Comparison of ENCODE assay signal across 11 cellular contexts in the genomic region with DNA sequence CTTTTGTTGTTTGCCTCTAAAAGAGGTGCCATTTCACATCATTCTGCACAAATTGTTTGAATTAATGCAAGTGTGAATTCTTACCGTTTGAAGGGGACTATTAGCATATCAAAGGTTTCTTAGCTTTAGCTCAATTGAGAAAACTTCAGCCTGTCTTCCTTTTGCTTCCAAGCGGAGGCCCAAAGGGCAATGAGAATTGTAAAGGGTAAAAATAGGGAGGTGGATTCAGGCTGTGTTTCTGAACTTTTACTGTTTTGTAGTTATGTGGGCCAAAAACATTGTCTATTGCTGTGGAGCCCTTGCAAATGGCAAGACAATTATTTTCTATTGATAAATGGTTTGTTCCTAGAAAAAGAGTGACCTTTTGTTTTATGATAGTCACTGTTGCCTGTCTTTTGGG. TPM values are rescaled to one million over a fixed set of nuclear protein-coding genes. Genes with fewer than 3 reads are reported as not detected.
DNase-seq lines count a peak whose midpoint lies in the region; ATAC-seq and TF ChIP-seq lines count a peak whose summit lies in the region.
"Had no signal": no experiment of that assay in that cellular context is flagged by ENCODE, and none has a peak within 500 bp of the region (broad histone marks: within the 10 kb centered on the region; RNA-seq: fewer than 3 reads in every experiment).

No MANE protein-coding gene starts in this region.

- no peak for TF ChIP-seq POLR2A in ovary (IDR thresholded peaks at IDR 0.05)

- TF ChIP-seq EP300 in ovary (IDR thresholded peaks at IDR 0.05): no peak

- no peak overlapping the region for H3K27ac ChIP-seq in SU-DHL-6 (ENCODE audit: low read depth, low read length)
- H3K27ac ChIP-seq in right cardiac atrium (ENCODE audit: low read length): no peak overlapping the region
- no peak overlapping the region for H3K27ac ChIP-seq in ovary
- H3K27ac ChIP-seq: C4-2B had no signal

- H3K36me3 ChIP-seq in SU-DHL-6 (ENCODE audit: low read length) (no peaks in the 10 kb centered on the region), ovary (no peaks in the 10 kb centered on the region)

- no peak overlapping the region for H3K9ac ChIP-seq in SU-DHL-6 (ENCODE audit: low read length)

- H3K4me3 ChIP-seq in SU-DHL-6 (ENCODE audit: insufficient read depth, low read length, poor library complexity, severe bottlenecking) (no peak overlapping the region), right cardiac atrium (ENCODE audit: low read length) (peak overlapping the region; percentile 86), ovary (peak overlapping the region; percentile 49)

- no peaks in the 10 kb centered on the region for H4K20me1 ChIP-seq in SU-DHL-6 (ENCODE audit: low read depth, low read length)

- H3K27me3 ChIP-seq in SU-DHL-6 (ENCODE audit: low read length) (no peaks in the 10 kb centered on the region), right cardiac atrium (ENCODE audit: control insufficient read depth, insufficient read depth) (no peaks in the 10 kb centered on the region), ovary (no peaks in the 10 kb centered on the region)

- H3F3A ChIP-seq in SU-DHL-6 (ENCODE audit: insufficient read depth): no peaks in the 10 kb centered on the region

- no peak overlapping the region for H3K4me3 Mint-ChIP-seq in T-helper 2 cell treated with Interferon-gamma antibody and Interleukin-4, amounts not matched to agents 5 μg/mL and 100 μg/mL, for 36 hours
- H3K4me3 Mint-ChIP-seq in activated T-cell treated with anti-CD3 and anti-CD28 coated beads, Interleukin-2, amount 50 U/mL, for 24 hours: no peak overlapping the region

- peak overlapping the region; percentile 68 for H2AFZ ChIP-seq in SU-DHL-6 (ENCODE audit: low read depth, low read length, severe bottlenecking)

- H3K9me3 Mint-ChIP-seq in T-helper 2 cell treated with Interferon-gamma antibody and Interleukin-4, amounts not matched to agents 5 μg/mL and 100 μg/mL, for 36 hours: no peaks in the 10 kb centered on the region
- peaks cover 2% of the 10 kb centered on the region for H3K9me3 Mint-ChIP-seq in activated T-cell treated with anti-CD3 and anti-CD28 coated beads, Interleukin-2, amount 50 U/mL, for 24 hours

- peaks cover 2% of the 10 kb centered on the region for H3K4me1 Mint-ChIP-seq in T-helper 2 cell treated with Interferon-gamma antibody and Interleukin-4, amounts not matched to agents 5 μg/mL and 100 μg/mL, for 36 hours (ENCODE audit: low read depth)
- peaks cover 5% of the 10 kb centered on the region for H3K4me1 Mint-ChIP-seq in activated T-cell treated with anti-CD3 and anti-CD28 coated beads, Interleukin-2, amount 50 U/mL, for 24 hours (ENCODE audit: low read depth)

- no peak overlapping the region for H3K27ac Mint-ChIP-seq in T-helper 2 cell treated with Interferon-gamma antibody and Interleukin-4, amounts not matched to agents 5 μg/mL and 100 μg/mL, for 36 hours
- no peak overlapping the region for H3K27ac Mint-ChIP-seq in activated T-cell treated with anti-CD3 and anti-CD28 coated beads, Interleukin-2, amount 50 U/mL, for 24 hours

- H3K9me2 ChIP-seq in SU-DHL-6 (replicated peaks; ENCODE audit: insufficient read depth, low read length): no peaks in the 10 kb centered on the region

- WGBS in right cardiac atrium: 27% methylated on average over 2 of the region's 2 CpGs
- WGBS in ovary, 3 donors: 11 to 18% (median 12%) methylated on average over 2 of the region's 2 CpGs

- H3K4me1 ChIP-seq in right cardiac atrium (ENCODE audit: control insufficient read depth, insufficient read depth, low read length): no peaks in the 10 kb centered on the region
- no peaks in the 10 kb centered on the region for H3K4me1 ChIP-seq in ovary (ENCODE audit: insufficient read depth)

- TF ChIP-seq CTCF in SU-DHL-6 (IDR thresholded peaks at IDR 0.05; ENCODE audit: insufficient read depth, low read length, poor library complexity, severe bottlenecking): no peak
- no peak for TF ChIP-seq CTCF in ovary (IDR thresholded peaks at IDR 0.05)

- no peaks in the 10 kb centered on the region for H3K79me2 ChIP-seq in SU-DHL-6 (ENCODE audit: insufficient read depth, low read length)

- H3K4me2 ChIP-seq in SU-DHL-6 (ENCODE audit: low read depth, low read length, poor library complexity, severe bottlenecking): no peak overlapping the region

- H3K36me3 Mint-ChIP-seq in T-helper 2 cell treated with Interferon-gamma antibody and Interleukin-4, amounts not matched to agents 5 μg/mL and 100 μg/mL, for 36 hours (ENCODE audit: low read depth): no peaks in the 10 kb centered on the region
- H3K36me3 Mint-ChIP-seq in activated T-cell treated with anti-CD3 and anti-CD28 coated beads, Interleukin-2, amount 50 U/mL, for 24 hours (ENCODE audit: low read depth): no peaks in the 10 kb centered on the region

- in situ Hi-C loops in Caki2 (cut with HindIII; ENCODE audit: low pct_unique_long_range_greater_than_20kb, low sequenced_read_pairs): no loop called here

- ATAC-seq in right cardiac atrium (no peak), HG03457 (IDR thresholded peaks at IDR 0.05; ENCODE audit: unreplicated experiment) (no peak)

- intact Hi-C loops in right cardiac atrium (cut with DNase I): loop anchor here in 1 of 4 donors (5.0 to 10.0 kb wide), 2 partner anchors 170 to 492 kb away; no protein-coding TSS in a partner anchor
- intact Hi-C loops in ovary (cut with DNase I): loop anchor here in 1 of 4 donors (5.0 kb wide), 1 partner anchor 492 kb away; no protein-coding TSS in a partner anchor

- peaks cover 59% of the 10 kb centered on the region for H3K27me3 Mint-ChIP-seq in T-helper 2 cell treated with Interferon-gamma antibody and Interleukin-4, amounts not matched to agents 5 μg/mL and 100 μg/mL, for 36 hours (ENCODE audit: low read depth)
- peaks cover 57% of the 10 kb centered on the region for H3K27me3 Mint-ChIP-seq in activated T-cell treated with anti-CD3 and anti-CD28 coated beads, Interleukin-2, amount 50 U/mL, for 24 hours

- H3K9me3 ChIP-seq in SU-DHL-6 (ENCODE audit: insufficient read depth, low read length): no peaks in the 10 kb centered on the region
- no peaks in the 10 kb centered on the region for H3K9me3 ChIP-seq in right cardiac atrium (ENCODE audit: control insufficient read depth, low read length)
- H3K9me3 ChIP-seq in ovary: no peaks in the 10 kb centered on the region

- peak; percentile 62 for DNase-seq in Caki2 (ENCODE audit: low read depth)
- DNase-seq in right cardiac atrium: no peak
- no peak for DNase-seq in ovary
- DNase-seq in T-helper 2 cell treated with Interferon-gamma antibody and Interleukin-4, amounts not matched to agents 5 μg/mL and 100 μg/mL, for 36 hours (ENCODE audit: low spot score): no peak
- DNase-seq in activated T-cell treated with anti-CD3 and anti-CD28 coated beads, Interleukin-2, amount 50 U/mL, for 24 hours: no peak
- no peak for DNase-seq in hypothalamus (lab: John Stamatoyannopoulos, UW)
- DNase-seq: NCI-H187 treated with DMSO at 0.1 percent for 48 hours; stimulated activated naive CD4-positive, alpha-beta T cell treated with Interleukin-2 at 50 U/mL for 16 hours had no signal

RNA-seq across cellular contexts. Expression of a gene that starts 3.6 kb away (rescaled TPM):
- total RNA-seq in Caki2 (2014; rRNA removed; shearing (Covaris generic); ENCODE audit: low replicate concordance): 22.8 and 62.2 TPM in 2 replicates
- total RNA-seq in right cardiac atrium: 10 to 100 TPM; 55.4 to 78.2 (median 70.8) TPM
- polyA plus RNA-seq in right cardiac atrium: 41.5 TPM
- total RNA-seq in ovary: 10 to 100 TPM; 59.4 to 83.5 (median 69.0) TPM
- 10 to 100 TPM; 55.0 to 66.1 TPM for polyA plus RNA-seq in ovary
